13 cellular contexts compared by ENCODE assay signal in the genomic region with DNA sequence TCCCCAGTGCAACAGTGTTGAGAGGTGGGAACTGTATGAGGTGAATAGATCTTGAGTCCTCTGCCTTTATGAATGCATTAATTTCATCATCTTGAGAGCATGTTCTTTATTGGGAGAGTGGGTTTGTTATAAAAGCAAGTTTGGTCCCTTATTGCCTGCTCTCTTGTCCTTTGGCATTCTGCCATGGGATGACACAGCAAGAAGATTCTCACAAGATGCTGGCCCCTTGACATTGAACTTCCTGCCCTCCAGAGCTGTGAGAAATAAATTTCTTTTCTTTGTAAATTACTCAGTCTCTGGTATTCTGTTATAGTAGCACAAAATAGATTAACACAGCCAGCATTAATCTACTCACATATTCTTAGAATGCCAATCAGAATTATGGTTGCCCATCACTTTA.
DNase-seq lines count a peak whose midpoint lies in the region; ATAC-seq, FAIRE-seq and TF ChIP-seq lines count a peak whose summit lies in the region.
"Had no signal": no experiment of that assay in that cellular context is flagged by ENCODE, and none has a peak within 500 bp of the region (broad histone marks: within the 10 kb centered on the region; RNA-seq: fewer than 3 reads in every experiment).

No MANE protein-coding gene starts in this region.

- H3K27me3 ChIP-seq in ACC112 (ENCODE audit: insufficient read depth, low read length) (no peaks in the 10 kb centered on the region), BE2C (no peaks in the 10 kb centered on the region)
- H3K27me3 ChIP-seq: gastroesophageal sphincter had no signal

- H3K79me2 ChIP-seq in ACC112 (ENCODE audit: control insufficient read depth, insufficient read depth, low read length, unreplicated experiment): peaks cover 44% of the 10 kb centered on the region

- H3K27ac ChIP-seq in ACC112 (ENCODE audit: low read depth, low read length) (peak overlapping the region; percentile 28; the same call in 1 of the 2 replicates), RWPE1 (no peak overlapping the region)
- H3K27ac ChIP-seq: gastroesophageal sphincter had no signal

- peak overlapping the region; percentile 21; the same call in 1 of the 2 replicates for H3K4me3 ChIP-seq in ACC112 (ENCODE audit: low read depth, low read length)
- no peak overlapping the region for H3K4me3 ChIP-seq in BE2C (ENCODE audit: low read depth, low read length)
- H3K4me3 ChIP-seq: gastroesophageal sphincter had no signal

- no peak for ATAC-seq in HG02623 (IDR thresholded peaks at IDR 0.05; ENCODE audit: unreplicated experiment)
- no peak for ATAC-seq in GM18868 (IDR thresholded peaks at IDR 0.05; ENCODE audit: unreplicated experiment)
- ATAC-seq: gastroesophageal sphincter, left colon had no signal

- no peak for DNase-seq in H54 (ENCODE audit: insufficient read length, low spot score)
- peak; percentile 19 for DNase-seq in T1000 (lab: John Stamatoyannopoulos, UW)
- peak; percentile 47 for DNase-seq in fibroblast of the conjunctiva (ENCODE audit: low read depth)
- DNase-seq in RWPE1 (ENCODE audit: low spot score): no peak
- DNase-seq in BE2C: no peak
- DNase-seq: H7, left colon, NCI-H510A treated with DMSO at 0.1 percent for 48 hours, SHP77 had no signal

- peak; percentile 72 for FAIRE-seq in H54 (lab: Jason Lieb, UNC)

- no peak overlapping the region for H2AFZ ChIP-seq in ACC112 (ENCODE audit: low read length, unreplicated experiment)

- CTCF ChIA-PET in RWPE1 (lab: Yijun Ruan, JAX): no interaction called here

- H3K36me3 ChIP-seq in ACC112 (ENCODE audit: insufficient read depth, low read length) (no peaks in the 10 kb centered on the region), BE2C (no peaks in the 10 kb centered on the region)
- H3K36me3 ChIP-seq: gastroesophageal sphincter had no signal

- H3K4me1 ChIP-seq in ACC112 (ENCODE audit: control insufficient read depth, insufficient read depth, low read length, unreplicated experiment) (peaks cover 27% of the 10 kb centered on the region), BE2C (peaks cover 8% of the 10 kb centered on the region)

- POLR2A ChIA-PET in RWPE1 (lab: Yijun Ruan, JAX; ENCODE audit: low non-redundant PET): no interaction called here

- TF ChIP-seq CTCF in RWPE1 (conservative IDR thresholded peaks at IDR 0.05; ENCODE audit: low read depth) (no peak), BE2C (IDR thresholded peaks at IDR 0.05; ENCODE audit: low read depth, low read length) (no peak)

- no peaks in the 10 kb centered on the region for H3K9me3 ChIP-seq in BE2C
- H3K9me3 ChIP-seq: gastroesophageal sphincter had no signal

- TF ChIP-seq POLR2A in H54 (IDR thresholded peaks at IDR 0.05; ENCODE audit: low read depth, low read length): no peak

Comparison
In these comparisons a context has a peak if more than half of its experiments do, and no peak if none do; other contexts are left out.
1. DNase-seq: peak in T1000 (single experiment) and fibroblast of the conjunctiva (single experiment); none in H54 (single experiment), RWPE1 (single experiment) and BE2C (single experiment).